ENCODE assay signal across 10 cellular contexts in genomic region chr22:46063861-46064235, GRCh38.
DNase-seq lines count a peak whose midpoint lies in the region; ATAC-seq and TF ChIP-seq lines count a peak whose summit lies in the region.
"Had no signal": no experiment of that assay in that cellular context is flagged by ENCODE, and none has a peak within 500 bp of the region (broad histone marks: within the 10 kb centered on the region; RNA-seq: fewer than 3 reads in every experiment).

No MANE protein-coding gene starts in this region.

- no peaks in the 10 kb centered on the region for H3K36me3 ChIP-seq in skeletal muscle tissue (ENCODE audit: control insufficient read depth in 3 of 3, insufficient read depth in 3 of 3, low read length in 3 of 3)

- H3K4me3 ChIP-seq in skeletal muscle tissue (ENCODE audit: low read length in 3 of 3) = peak overlapping the region; percentile 61 to 75 (median 64)

- intact Hi-C loops in cardiac septum (cut with DNase I) = no loop called here

- H3K27ac ChIP-seq in skeletal muscle tissue (ENCODE audit: low read depth, low read length) = peak overlapping the region; percentile 98

- no peaks in the 10 kb centered on the region for H3K9me3 ChIP-seq in skeletal muscle tissue (ENCODE audit: control insufficient read depth in 3 of 3, low read length in 3 of 3)

- H3K9ac ChIP-seq in skeletal muscle tissue (ENCODE audit: low read depth in 1 of 3, low read length in 3 of 3) = peak overlapping the region; percentile 95 to 99 (median 97)

- ATAC-seq in HG03354 (IDR thresholded peaks at IDR 0.05; ENCODE audit: poor library complexity, severe bottlenecking, unreplicated experiment) = no peak

- peak; percentile 45 for DNase-seq in SHP77 treated with DMSO at 0.1 percent for 48 hours (lab: John Stamatoyannopoulos, UW)
- DNase-seq in cardiac septum (ENCODE audit: low spot score) = peak; percentile 10
- no peak for DNase-seq in NAMALWA (ENCODE audit: low spot score)
- DNase-seq in DMS114 treated with DMSO at 0.1 percent for 48 hours (lab: John Stamatoyannopoulos, UW; ENCODE audit: unreplicated experiment) = no peak
- DNase-seq in DMS79 (lab: John Stamatoyannopoulos, UW) = no peak
- DNase-seq: activated naive CD4-positive, alpha-beta T cell treated with Interleukin-2 at 50 U/mL for 16 hours; NCI-H2081 treated with DMSO at 0.1 percent for 48 hours had no signal

- H3K27me3 ChIP-seq in skeletal muscle tissue (ENCODE audit: control insufficient read depth in 3 of 3, insufficient read depth in 3 of 3, low read length in 3 of 3) = no peaks in the 10 kb centered on the region

- TF ChIP-seq RAD21 in Ishikawa (IDR thresholded peaks at IDR 0.05; ENCODE audit: low read depth) = no peak

- TF ChIP-seq EP300 in Ishikawa (IDR thresholded peaks at IDR 0.05; ENCODE audit: borderline replicate concordance) = no peak

- H3K4me1 ChIP-seq in skeletal muscle tissue (ENCODE audit: control insufficient read depth in 3 of 3, insufficient read depth in 3 of 3, low read length in 3 of 3) = peaks cover 61 to 83% (median 66%) of the 10 kb centered on the region in 3 donors

TF ChIP-seq in Ishikawa, 13 proteins besides CTCF, POLR2A, EP300 and RAD21:
- TF ChIP-seq NFIC (IDR thresholded peaks at IDR 0.05) (no peak), TAF1 (IDR thresholded peaks at IDR 0.05; ENCODE audit: low read depth) (no peak), TCF12 (IDR thresholded peaks at IDR 0.05; ENCODE audit: low read depth) (no peak), ZBTB7A (IDR thresholded peaks at IDR 0.05; ENCODE audit: low read depth) (no peak), YY1 (IDR thresholded peaks at IDR 0.05; ENCODE audit: low read depth) (no peak), MAX (IDR thresholded peaks at IDR 0.05) (peak; percentile 84), USF1 (IDR thresholded peaks at IDR 0.05) (peak; percentile 91)

Comparison
In these comparisons a context has a peak if more than half of its experiments do, and no peak if none do; other contexts are left out.
1. DNase-seq: peak in SHP77 treated with DMSO at 0.1 percent for 48 hours (single experiment) and cardiac septum (single experiment); none in NAMALWA (single experiment), DMS114 treated with DMSO at 0.1 percent for 48 hours (single experiment) and DMS79 (single experiment).